25 cellular contexts compared by ENCODE assay signal in genomic region chr5:172356527-172356926, GRCh38.
"Had no signal": no experiment of that assay in that cellular context is flagged by ENCODE, and none has a peak within 500 bp of the region (broad histone marks: within the 10 kb centered on the region; RNA-seq: fewer than 3 reads in every experiment).

No MANE protein-coding gene starts in this region.

- H3K27me3 ChIP-seq: colonic mucosa, esophagus squamous epithelium, gastrocnemius medialis, heart right ventricle, left lung had no signal

- H3K36me3 ChIP-seq: colonic mucosa, gastrocnemius medialis had no signal

- H3K9me3 ChIP-seq: colonic mucosa, esophagus squamous epithelium, gastrocnemius medialis, heart right ventricle, left lung, lower lobe of right lung, mucosa of descending colon had no signal

- H3K4me3 ChIP-seq: colonic mucosa, esophagus squamous epithelium, gastrocnemius medialis, heart right ventricle, left lung, lower lobe of right lung, mucosa of descending colon had no signal

- H3K27ac ChIP-seq: colonic mucosa, epithelial cell of prostate, esophagus squamous epithelium, gastrocnemius medialis, heart right ventricle, left lung, lower lobe of right lung had no signal

- FAIRE-seq: endometrium, islet of Langerhans, keratinocyte had no signal

- ATAC-seq: effector memory CD8-positive, alpha-beta T cell; esophagus mucosa; gastrocnemius medialis; heart right ventricle; left cardiac atrium; left lung; left ventricle myocardium superior; lower lobe of right lung; mucosa of descending colon had no signal

- DNase-seq: colonic mucosa; cortex of kidney; effector CD8-positive, alpha-beta T cell; effector memory CD8-positive, alpha-beta T cell; endodermal cell; erythroblast; esophagus squamous epithelium; foreskin fibroblast; foreskin melanocyte; gastrocnemius medialis; glutamatergic neuron; head of caudate nucleus; heart right ventricle; hippocampal formation; left cardiac atrium; left lung; left ventricle myocardium superior; lower lobe of right lung; mesenchymal stem cell; mucosa of descending colon had no signal

- H3K4me1 ChIP-seq: colonic mucosa, gastrocnemius medialis, lower lobe of right lung had no signal
